In genomic region chr18:48068916-48069445, GRCh38 we compare ENCODE assay signal across 24 cellular contexts.
"Had no signal": no experiment of that assay in that cellular context is flagged by ENCODE, and none has a peak within 500 bp of the region (broad histone marks: within the 10 kb centered on the region; RNA-seq: fewer than 3 reads in every experiment).

No MANE protein-coding gene starts in this region.

- H3K9me3 Mint-ChIP-seq: mesothelial cell of epicardium; natural killer cell; stimulated activated effector memory CD8-positive, alpha-beta T cell treated with anti-CD3 and anti-CD28 coated beads, Interleukin-12 subunit alpha, Interleukin-12 subunit beta, amount 100 ng/mL, for 72 hours; stimulated activated naive CD8-positive, alpha-beta T cell treated with anti-CD3 and anti-CD28 coated beads, Interleukin-15, Interleukin-2, amounts not matched to agents 100 ng/mL and 50 ng/mL, for 24 hours had no signal

- H3K4me3 ChIP-seq: heart right ventricle, hepatocyte, lower lobe of right lung, pancreas, psoas muscle, right lobe of liver, tibial nerve, uterus had no signal

- H2AFZ ChIP-seq: hepatocyte had no signal

- H3K27ac Mint-ChIP-seq: mesothelial cell of epicardium; natural killer cell; stimulated activated effector memory CD8-positive, alpha-beta T cell treated with anti-CD3 and anti-CD28 coated beads, Interleukin-12 subunit alpha, Interleukin-12 subunit beta, amount 100 ng/mL, for 72 hours; stimulated activated naive CD8-positive, alpha-beta T cell treated with anti-CD3 and anti-CD28 coated beads, Interleukin-15, Interleukin-2, amounts not matched to agents 100 ng/mL and 50 ng/mL, for 24 hours; type B pancreatic cell had no signal

- H3K4me1 ChIP-seq: pancreas, right lobe of liver, uterus had no signal

- H3K27me3 ChIP-seq: heart right ventricle, hepatocyte, pancreas, right lobe of liver, tibial nerve, uterus had no signal

- H3K4me3 Mint-ChIP-seq: mesothelial cell of epicardium; naive B cell; natural killer cell; stimulated activated effector memory CD8-positive, alpha-beta T cell treated with anti-CD3 and anti-CD28 coated beads, Interleukin-12 subunit alpha, Interleukin-12 subunit beta, amount 100 ng/mL, for 72 hours; stimulated activated naive CD8-positive, alpha-beta T cell treated with anti-CD3 and anti-CD28 coated beads, Interleukin-15, Interleukin-2, amounts not matched to agents 100 ng/mL and 50 ng/mL, for 24 hours; type B pancreatic cell had no signal

- H3K36me3 ChIP-seq: heart right ventricle, lower lobe of right lung, pancreas, right lobe of liver, tibial nerve, uterus had no signal

- DNase-seq: heart right ventricle; islet precursor cell; kidney glomerular epithelial cell; left cardiac atrium; left ventricle myocardium superior; lower lobe of right lung; mesendoderm; naive B cell; natural killer cell; nucleus accumbens; pancreas; posterior cingulate gyrus; psoas muscle; right lobe of liver; stimulated activated CD4-positive, alpha-beta T cell treated with anti-CD3 and anti-CD28 coated beads, Interleukin-4, amount 100 ng/mL, for 24 hours; stimulated activated naive CD4-positive, alpha-beta T cell; uterus had no signal

- H3K79me2 ChIP-seq: hepatocyte had no signal

- H3K36me3 Mint-ChIP-seq: mesothelial cell of epicardium; naive B cell; natural killer cell; stimulated activated effector memory CD8-positive, alpha-beta T cell treated with anti-CD3 and anti-CD28 coated beads, Interleukin-12 subunit alpha, Interleukin-12 subunit beta, amount 100 ng/mL, for 72 hours; type B pancreatic cell had no signal

- H3K27me3 Mint-ChIP-seq: type B pancreatic cell had no signal

- H3K4me2 ChIP-seq: hepatocyte had no signal

- ATAC-seq: heart right ventricle; left cardiac atrium; left lobe of liver; left ventricle myocardium superior; lower lobe of right lung; natural killer cell; pancreas; psoas muscle; right lobe of liver; stimulated activated effector memory CD8-positive, alpha-beta T cell treated with anti-CD3 and anti-CD28 coated beads, Interleukin-12 subunit alpha, Interleukin-12 subunit beta, amount 100 ng/mL, for 72 hours had no signal

- H3K9me3 ChIP-seq: heart right ventricle, lower lobe of right lung, pancreas, psoas muscle, right lobe of liver, tibial nerve, uterus had no signal

- H3K4me1 Mint-ChIP-seq: naive B cell; natural killer cell; stimulated activated effector memory CD8-positive, alpha-beta T cell treated with anti-CD3 and anti-CD28 coated beads, Interleukin-12 subunit alpha, Interleukin-12 subunit beta, amount 100 ng/mL, for 72 hours had no signal

- H3K27ac ChIP-seq: heart right ventricle, hepatocyte, lower lobe of right lung, pancreas, psoas muscle, right lobe of liver, tibial nerve, uterus had no signal
